Comparison of ENCODE assay signal across 1 cellular context in the genomic region with DNA sequence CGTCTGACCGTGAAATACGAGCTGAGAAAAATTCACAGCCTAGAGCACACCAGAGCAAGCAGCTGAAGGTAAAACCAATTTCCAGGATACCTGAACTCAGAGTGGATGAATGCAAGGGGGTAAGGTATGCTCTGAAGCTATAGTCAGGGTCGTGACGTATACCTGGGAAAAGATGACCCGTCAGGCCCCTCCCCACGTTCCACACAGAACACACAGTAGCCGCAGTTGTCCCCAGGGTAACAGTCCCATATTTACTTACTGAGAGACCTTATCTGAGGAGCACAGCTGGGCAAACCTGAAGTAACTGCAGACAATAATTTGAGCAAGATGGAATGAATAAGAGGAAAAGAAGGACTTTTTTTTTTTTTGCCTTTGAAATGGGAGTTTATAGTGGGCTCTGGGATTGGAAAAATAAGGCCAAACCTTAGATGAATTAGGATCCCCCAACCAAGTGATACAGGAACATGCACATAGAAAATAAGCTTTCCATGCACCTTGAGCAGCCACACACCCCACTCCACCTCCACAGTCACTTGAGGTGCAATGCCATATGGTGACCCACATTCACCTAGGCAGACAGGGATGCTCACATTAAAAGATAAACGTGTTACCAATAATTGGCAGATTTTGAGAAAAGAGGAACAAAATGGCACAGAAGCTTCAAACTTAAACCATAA.
TF ChIP-seq lines count a peak whose summit lies in the region.

No MANE protein-coding gene starts in this region.

TF ChIP-seq in K562, 482 proteins besides CTCF, POLR2A, EP300 and RAD21 (continued from another document and continues in another):
- TF ChIP-seq, protein P1, sequence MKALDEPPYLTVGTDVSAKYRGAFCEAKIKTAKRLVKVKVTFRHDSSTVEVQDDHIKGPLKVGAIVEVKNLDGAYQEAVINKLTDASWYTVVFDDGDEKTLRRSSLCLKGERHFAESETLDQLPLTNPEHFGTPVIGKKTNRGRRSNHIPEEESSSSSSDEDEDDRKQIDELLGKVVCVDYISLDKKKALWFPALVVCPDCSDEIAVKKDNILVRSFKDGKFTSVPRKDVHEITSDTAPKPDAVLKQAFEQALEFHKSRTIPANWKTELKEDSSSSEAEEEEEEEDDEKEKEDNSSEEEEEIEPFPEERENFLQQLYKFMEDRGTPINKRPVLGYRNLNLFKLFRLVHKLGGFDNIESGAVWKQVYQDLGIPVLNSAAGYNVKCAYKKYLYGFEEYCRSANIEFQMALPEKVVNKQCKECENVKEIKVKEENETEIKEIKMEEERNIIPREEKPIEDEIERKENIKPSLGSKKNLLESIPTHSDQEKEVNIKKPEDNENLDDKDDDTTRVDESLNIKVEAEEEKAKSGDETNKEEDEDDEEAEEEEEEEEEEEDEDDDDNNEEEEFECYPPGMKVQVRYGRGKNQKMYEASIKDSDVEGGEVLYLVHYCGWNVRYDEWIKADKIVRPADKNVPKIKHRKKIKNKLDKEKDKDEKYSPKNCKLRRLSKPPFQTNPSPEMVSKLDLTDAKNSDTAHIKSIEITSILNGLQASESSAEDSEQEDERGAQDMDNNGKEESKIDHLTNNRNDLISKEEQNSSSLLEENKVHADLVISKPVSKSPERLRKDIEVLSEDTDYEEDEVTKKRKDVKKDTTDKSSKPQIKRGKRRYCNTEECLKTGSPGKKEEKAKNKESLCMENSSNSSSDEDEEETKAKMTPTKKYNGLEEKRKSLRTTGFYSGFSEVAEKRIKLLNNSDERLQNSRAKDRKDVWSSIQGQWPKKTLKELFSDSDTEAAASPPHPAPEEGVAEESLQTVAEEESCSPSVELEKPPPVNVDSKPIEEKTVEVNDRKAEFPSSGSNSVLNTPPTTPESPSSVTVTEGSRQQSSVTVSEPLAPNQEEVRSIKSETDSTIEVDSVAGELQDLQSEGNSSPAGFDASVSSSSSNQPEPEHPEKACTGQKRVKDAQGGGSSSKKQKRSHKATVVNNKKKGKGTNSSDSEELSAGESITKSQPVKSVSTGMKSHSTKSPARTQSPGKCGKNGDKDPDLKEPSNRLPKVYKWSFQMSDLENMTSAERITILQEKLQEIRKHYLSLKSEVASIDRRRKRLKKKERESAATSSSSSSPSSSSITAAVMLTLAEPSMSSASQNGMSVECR (CRISPR knock-in tag; IDR thresholded peaks at IDR 0.05), result no peak
- no peak for TF ChIP-seq SMARCA5 (IDR thresholded peaks at IDR 0.05)
- TF ChIP-seq ZNF584 (CRISPR knock-in tag; IDR thresholded peaks at IDR 0.05; ENCODE audit: low read depth), result no peak; the same call in 1 of the 2 replicates
- no peak for TF ChIP-seq NR2F6 (CRISPR knock-in tag; IDR thresholded peaks at IDR 0.05)
- TF ChIP-seq ZNF77 (CRISPR knock-in tag; IDR thresholded peaks at IDR 0.05), result no peak
- TF ChIP-seq, protein P2, sequence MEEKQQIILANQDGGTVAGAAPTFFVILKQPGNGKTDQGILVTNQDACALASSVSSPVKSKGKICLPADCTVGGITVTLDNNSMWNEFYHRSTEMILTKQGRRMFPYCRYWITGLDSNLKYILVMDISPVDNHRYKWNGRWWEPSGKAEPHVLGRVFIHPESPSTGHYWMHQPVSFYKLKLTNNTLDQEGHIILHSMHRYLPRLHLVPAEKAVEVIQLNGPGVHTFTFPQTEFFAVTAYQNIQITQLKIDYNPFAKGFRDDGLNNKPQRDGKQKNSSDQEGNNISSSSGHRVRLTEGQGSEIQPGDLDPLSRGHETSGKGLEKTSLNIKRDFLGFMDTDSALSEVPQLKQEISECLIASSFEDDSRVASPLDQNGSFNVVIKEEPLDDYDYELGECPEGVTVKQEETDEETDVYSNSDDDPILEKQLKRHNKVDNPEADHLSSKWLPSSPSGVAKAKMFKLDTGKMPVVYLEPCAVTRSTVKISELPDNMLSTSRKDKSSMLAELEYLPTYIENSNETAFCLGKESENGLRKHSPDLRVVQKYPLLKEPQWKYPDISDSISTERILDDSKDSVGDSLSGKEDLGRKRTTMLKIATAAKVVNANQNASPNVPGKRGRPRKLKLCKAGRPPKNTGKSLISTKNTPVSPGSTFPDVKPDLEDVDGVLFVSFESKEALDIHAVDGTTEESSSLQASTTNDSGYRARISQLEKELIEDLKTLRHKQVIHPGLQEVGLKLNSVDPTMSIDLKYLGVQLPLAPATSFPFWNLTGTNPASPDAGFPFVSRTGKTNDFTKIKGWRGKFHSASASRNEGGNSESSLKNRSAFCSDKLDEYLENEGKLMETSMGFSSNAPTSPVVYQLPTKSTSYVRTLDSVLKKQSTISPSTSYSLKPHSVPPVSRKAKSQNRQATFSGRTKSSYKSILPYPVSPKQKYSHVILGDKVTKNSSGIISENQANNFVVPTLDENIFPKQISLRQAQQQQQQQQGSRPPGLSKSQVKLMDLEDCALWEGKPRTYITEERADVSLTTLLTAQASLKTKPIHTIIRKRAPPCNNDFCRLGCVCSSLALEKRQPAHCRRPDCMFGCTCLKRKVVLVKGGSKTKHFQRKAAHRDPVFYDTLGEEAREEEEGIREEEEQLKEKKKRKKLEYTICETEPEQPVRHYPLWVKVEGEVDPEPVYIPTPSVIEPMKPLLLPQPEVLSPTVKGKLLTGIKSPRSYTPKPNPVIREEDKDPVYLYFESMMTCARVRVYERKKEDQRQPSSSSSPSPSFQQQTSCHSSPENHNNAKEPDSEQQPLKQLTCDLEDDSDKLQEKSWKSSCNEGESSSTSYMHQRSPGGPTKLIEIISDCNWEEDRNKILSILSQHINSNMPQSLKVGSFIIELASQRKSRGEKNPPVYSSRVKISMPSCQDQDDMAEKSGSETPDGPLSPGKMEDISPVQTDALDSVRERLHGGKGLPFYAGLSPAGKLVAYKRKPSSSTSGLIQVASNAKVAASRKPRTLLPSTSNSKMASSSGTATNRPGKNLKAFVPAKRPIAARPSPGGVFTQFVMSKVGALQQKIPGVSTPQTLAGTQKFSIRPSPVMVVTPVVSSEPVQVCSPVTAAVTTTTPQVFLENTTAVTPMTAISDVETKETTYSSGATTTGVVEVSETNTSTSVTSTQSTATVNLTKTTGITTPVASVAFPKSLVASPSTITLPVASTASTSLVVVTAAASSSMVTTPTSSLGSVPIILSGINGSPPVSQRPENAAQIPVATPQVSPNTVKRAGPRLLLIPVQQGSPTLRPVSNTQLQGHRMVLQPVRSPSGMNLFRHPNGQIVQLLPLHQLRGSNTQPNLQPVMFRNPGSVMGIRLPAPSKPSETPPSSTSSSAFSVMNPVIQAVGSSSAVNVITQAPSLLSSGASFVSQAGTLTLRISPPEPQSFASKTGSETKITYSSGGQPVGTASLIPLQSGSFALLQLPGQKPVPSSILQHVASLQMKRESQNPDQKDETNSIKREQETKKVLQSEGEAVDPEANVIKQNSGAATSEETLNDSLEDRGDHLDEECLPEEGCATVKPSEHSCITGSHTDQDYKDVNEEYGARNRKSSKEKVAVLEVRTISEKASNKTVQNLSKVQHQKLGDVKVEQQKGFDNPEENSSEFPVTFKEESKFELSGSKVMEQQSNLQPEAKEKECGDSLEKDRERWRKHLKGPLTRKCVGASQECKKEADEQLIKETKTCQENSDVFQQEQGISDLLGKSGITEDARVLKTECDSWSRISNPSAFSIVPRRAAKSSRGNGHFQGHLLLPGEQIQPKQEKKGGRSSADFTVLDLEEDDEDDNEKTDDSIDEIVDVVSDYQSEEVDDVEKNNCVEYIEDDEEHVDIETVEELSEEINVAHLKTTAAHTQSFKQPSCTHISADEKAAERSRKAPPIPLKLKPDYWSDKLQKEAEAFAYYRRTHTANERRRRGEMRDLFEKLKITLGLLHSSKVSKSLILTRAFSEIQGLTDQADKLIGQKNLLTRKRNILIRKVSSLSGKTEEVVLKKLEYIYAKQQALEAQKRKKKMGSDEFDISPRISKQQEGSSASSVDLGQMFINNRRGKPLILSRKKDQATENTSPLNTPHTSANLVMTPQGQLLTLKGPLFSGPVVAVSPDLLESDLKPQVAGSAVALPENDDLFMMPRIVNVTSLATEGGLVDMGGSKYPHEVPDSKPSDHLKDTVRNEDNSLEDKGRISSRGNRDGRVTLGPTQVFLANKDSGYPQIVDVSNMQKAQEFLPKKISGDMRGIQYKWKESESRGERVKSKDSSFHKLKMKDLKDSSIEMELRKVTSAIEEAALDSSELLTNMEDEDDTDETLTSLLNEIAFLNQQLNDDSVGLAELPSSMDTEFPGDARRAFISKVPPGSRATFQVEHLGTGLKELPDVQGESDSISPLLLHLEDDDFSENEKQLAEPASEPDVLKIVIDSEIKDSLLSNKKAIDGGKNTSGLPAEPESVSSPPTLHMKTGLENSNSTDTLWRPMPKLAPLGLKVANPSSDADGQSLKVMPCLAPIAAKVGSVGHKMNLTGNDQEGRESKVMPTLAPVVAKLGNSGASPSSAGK (IDR thresholded peaks at IDR 0.05), result no peak
- TF ChIP-seq ZNF408 (CRISPR knock-in tag; IDR thresholded peaks at IDR 0.05; ENCODE audit: low read depth), result no peak
- peak; percentile 85; the same call in 1 of the 2 replicates for TF ChIP-seq PML (IDR thresholded peaks at IDR 0.05; ENCODE audit: low read length)
- TF ChIP-seq ZNF282 (CRISPR knock-in tag; IDR thresholded peaks at IDR 0.05), result no peak
- TF ChIP-seq ZBTB17 (CRISPR knock-in tag; IDR thresholded peaks at IDR 0.05), result no peak
- TF ChIP-seq, protein P3, sequence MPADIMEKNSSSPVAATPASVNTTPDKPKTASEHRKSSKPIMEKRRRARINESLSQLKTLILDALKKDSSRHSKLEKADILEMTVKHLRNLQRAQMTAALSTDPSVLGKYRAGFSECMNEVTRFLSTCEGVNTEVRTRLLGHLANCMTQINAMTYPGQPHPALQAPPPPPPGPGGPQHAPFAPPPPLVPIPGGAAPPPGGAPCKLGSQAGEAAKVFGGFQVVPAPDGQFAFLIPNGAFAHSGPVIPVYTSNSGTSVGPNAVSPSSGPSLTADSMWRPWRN (IDR thresholded peaks at IDR 0.05; ENCODE audit: low read depth), result peak; percentile 51; the same call in 1 of the 2 replicates
- TF ChIP-seq, protein P4, sequence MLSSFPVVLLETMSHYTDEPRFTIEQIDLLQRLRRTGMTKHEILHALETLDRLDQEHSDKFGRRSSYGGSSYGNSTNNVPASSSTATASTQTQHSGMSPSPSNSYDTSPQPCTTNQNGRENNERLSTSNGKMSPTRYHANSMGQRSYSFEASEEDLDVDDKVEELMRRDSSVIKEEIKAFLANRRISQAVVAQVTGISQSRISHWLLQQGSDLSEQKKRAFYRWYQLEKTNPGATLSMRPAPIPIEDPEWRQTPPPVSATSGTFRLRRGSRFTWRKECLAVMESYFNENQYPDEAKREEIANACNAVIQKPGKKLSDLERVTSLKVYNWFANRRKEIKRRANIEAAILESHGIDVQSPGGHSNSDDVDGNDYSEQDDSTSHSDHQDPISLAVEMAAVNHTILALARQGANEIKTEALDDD (IDR thresholded peaks at IDR 0.05), result no peak
- TF ChIP-seq TSC22D4 (tag; IDR thresholded peaks at IDR 0.05), result no peak
- TF ChIP-seq, protein P5, sequence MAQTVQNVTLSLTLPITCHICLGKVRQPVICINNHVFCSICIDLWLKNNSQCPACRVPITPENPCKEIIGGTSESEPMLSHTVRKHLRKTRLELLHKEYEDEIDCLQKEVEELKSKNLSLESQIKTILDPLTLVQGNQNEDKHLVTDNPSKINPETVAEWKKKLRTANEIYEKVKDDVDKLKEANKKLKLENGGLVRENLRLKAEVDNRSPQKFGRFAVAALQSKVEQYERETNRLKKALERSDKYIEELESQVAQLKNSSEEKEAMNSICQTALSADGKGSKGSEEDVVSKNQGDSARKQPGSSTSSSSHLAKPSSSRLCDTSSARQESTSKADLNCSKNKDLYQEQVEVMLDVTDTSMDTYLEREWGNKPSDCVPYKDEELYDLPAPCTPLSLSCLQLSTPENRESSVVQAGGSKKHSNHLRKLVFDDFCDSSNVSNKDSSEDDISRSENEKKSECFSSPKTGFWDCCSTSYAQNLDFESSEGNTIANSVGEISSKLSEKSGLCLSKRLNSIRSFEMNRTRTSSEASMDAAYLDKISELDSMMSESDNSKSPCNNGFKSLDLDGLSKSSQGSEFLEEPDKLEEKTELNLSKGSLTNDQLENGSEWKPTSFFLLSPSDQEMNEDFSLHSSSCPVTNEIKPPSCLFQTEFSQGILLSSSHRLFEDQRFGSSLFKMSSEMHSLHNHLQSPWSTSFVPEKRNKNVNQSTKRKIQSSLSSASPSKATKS (CRISPR knock-in tag; IDR thresholded peaks at IDR 0.05), result no peak
- TF ChIP-seq DPF2 (IDR thresholded peaks at IDR 0.05), result peak; percentile 94
- TF ChIP-seq, protein P6, sequence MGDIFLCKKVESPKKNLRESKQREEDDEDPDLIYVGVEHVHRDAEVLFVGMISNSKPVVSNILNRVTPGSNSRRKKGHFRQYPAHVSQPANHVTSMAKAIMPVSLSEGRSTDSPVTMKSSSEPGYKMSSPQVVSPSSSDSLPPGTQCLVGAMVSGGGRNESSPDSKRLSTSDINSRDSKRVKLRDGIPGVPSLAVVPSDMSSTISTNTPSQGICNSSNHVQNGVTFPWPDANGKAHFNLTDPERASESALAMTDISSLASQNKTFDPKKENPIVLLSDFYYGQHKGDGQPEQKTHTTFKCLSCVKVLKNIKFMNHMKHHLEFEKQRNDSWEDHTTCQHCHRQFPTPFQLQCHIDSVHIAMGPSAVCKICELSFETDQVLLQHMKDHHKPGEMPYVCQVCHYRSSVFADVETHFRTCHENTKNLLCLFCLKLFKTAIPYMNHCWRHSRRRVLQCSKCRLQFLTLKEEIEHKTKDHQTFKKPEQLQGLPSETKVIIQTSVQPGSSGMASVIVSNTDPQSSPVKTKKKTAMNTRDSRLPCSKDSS (IDR thresholded peaks at IDR 0.05; ENCODE audit: low read depth, partially characterized antibody), result no peak
- TF ChIP-seq SAFB (IDR thresholded peaks at IDR 0.05; ENCODE audit: borderline replicate concordance, low read depth, low read length), result no peak
- no peak for TF ChIP-seq POLR2B (IDR thresholded peaks at IDR 0.05; ENCODE audit: low read depth, partially characterized antibody)
- no peak for TF ChIP-seq NR4A1 (CRISPR knock-in tag; IDR thresholded peaks at IDR 0.05)
- no peak for TF ChIP-seq NR4A1 (tag; IDR thresholded peaks at IDR 0.05)
- no peak for TF ChIP-seq TAF9B (IDR thresholded peaks at IDR 0.05; ENCODE audit: partially characterized antibody)
- no peak for TF ChIP-seq PHF21A (IDR thresholded peaks at IDR 0.05; ENCODE audit: borderline replicate concordance, low read depth)
- TF ChIP-seq ZKSCAN8 (CRISPR knock-in tag; IDR thresholded peaks at IDR 0.05), result peak; percentile 76; the same call in 1 of the 2 replicates
- TF ChIP-seq ZNF212 (CRISPR knock-in tag; IDR thresholded peaks at IDR 0.05), result no peak
- TF ChIP-seq TEAD2 (tag; IDR thresholded peaks at IDR 0.05), result no peak
- TF ChIP-seq SMARCC2 (IDR thresholded peaks at IDR 0.05; ENCODE audit: low read depth), result peak; percentile 59; the same call in 1 of the 2 replicates
- TF ChIP-seq RFX7 (CRISPR knock-in tag; IDR thresholded peaks at IDR 0.05), result no peak
